In the genomic region with DNA sequence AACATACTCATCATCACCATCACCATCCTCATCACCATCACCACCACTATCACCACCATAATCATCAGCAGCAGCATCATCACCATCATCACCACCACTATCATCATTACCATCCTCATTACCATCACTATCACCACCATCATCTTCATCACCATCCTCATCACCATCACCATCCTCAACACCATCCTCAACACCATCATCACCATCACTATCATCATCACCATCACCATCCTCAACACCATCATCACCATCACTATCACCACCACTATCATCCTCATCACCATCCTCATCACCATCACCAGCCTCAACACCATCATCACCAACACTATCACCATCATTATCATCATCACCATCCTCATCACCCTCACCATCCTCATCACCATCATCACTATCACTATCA, we compare ENCODE assay signal across 16 cellular contexts. TPM values are rescaled to one million over a fixed set of nuclear protein-coding genes. Genes with fewer than 3 reads are reported as not detected.
DNase-seq lines count a peak whose midpoint lies in the region; ATAC-seq, FAIRE-seq and TF ChIP-seq lines count a peak whose summit lies in the region.
"Had no signal": no experiment of that assay in that cellular context is flagged by ENCODE, and none has a peak within 500 bp of the region (broad histone marks: within the 10 kb centered on the region; RNA-seq: fewer than 3 reads in every experiment).

No MANE protein-coding gene starts in this region.

- peaks cover 12% of the 10 kb centered on the region for H3K27me3 Mint-ChIP-seq in astrocyte (ENCODE audit: low read depth, unreplicated experiment)
- H3K27me3 Mint-ChIP-seq: CD4-positive, alpha-beta memory T cell had no signal

- H3K4me3 ChIP-seq in HEK293 (ENCODE audit: low read depth, low read length) (no peak overlapping the region), astrocyte (ENCODE audit: insufficient read depth, low read depth, low read length) (no peak overlapping the region), H1 (ENCODE audit: extremely low read depth in 1 of 4, insufficient read depth in 2 of 4, low read depth in 3 of 4, low read length in 4 of 4) (no peak overlapping the region), upper lobe of right lung (no peak overlapping the region)
- H3K4me3 ChIP-seq: BLaER1, GM23338, HAP-1 had no signal

- H3K27me3 ChIP-seq in astrocyte (ENCODE audit: insufficient read depth, low read length) (peaks cover 2% of the 10 kb centered on the region), H1 (replicated peaks in 1 of 4; ENCODE audit: control insufficient read depth in 3 of 4, extremely low read depth in 1 of 4, insufficient read depth in 3 of 4, low read length in 3 of 4) (no peaks in the 10 kb centered on the region), upper lobe of right lung (no peaks in the 10 kb centered on the region)
- H3K27me3 ChIP-seq: BLaER1 had no signal

- TF ChIP-seq RAD21 in H1 (IDR thresholded peaks at IDR 0.05 in 1 of 2, conservative IDR thresholded peaks at IDR 0.05 in 1 of 2; ENCODE audit: low read depth in 2 of 2, low read length in 2 of 2), result no peak

- ATAC-seq in upper lobe of right lung, result no peak
- ATAC-seq: GM23338 had no signal

- H3K4me1 Mint-ChIP-seq in astrocyte (ENCODE audit: low read depth, unreplicated experiment), result peaks cover 3% of the 10 kb centered on the region

- POLR2A ChIA-PET in HEK293 (lab: Yijun Ruan, JAX), result no interaction called here
- POLR2A ChIA-PET in H1 (lab: Charles Lee; ENCODE audit: partially characterized antibody), result no interaction called here

- peaks cover 2% of the 10 kb centered on the region for H3K9me3 Mint-ChIP-seq in astrocyte (ENCODE audit: unreplicated experiment)
- H3K9me3 Mint-ChIP-seq: CD14-positive monocyte, HFFc6 had no signal

- no peak overlapping the region for H4K5ac ChIP-seq in H1 (ENCODE audit: insufficient read length, low read depth, low read length)

- H3K23me2 ChIP-seq in H1 (ENCODE audit: low read depth, low read length), result peaks cover 8% of the 10 kb centered on the region; the same call in 1 of the 2 replicates

- intact Hi-C loops in upper lobe of right lung (cut with DNase I), result no loop called here

- H3K9ac ChIP-seq in astrocyte (ENCODE audit: low read length) (no peak overlapping the region), H1 (replicated peaks in 1 of 4; ENCODE audit: extremely low read depth in 1 of 4, low read depth in 3 of 4, low read length in 3 of 4) (no peak overlapping the region)
- H3K9ac ChIP-seq: BLaER1 had no signal

- H3K4me1 ChIP-seq in HEK293 (ENCODE audit: control insufficient read depth, insufficient read depth, low read length), result no peaks in the 10 kb centered on the region
- peaks cover 10% of the 10 kb centered on the region for H3K4me1 ChIP-seq in astrocyte (ENCODE audit: insufficient read depth, low read length)
- peaks cover 0 to 7% (median 4%) of the 10 kb centered on the region in 4 experiments; a peak in 6 of 7 replicates for H3K4me1 ChIP-seq in H1 (replicated peaks in 1 of 4; ENCODE audit: control insufficient read depth in 3 of 4, insufficient read depth in 4 of 4, low read length in 3 of 4)
- H3K4me1 ChIP-seq in upper lobe of right lung, result peaks cover 11% of the 10 kb centered on the region
- H3K4me1 ChIP-seq: HAP-1 had no signal

- H2BK20ac ChIP-seq in H1 (ENCODE audit: low read length), result no peak overlapping the region

- H3K36me3 ChIP-seq in HEK293 (ENCODE audit: control insufficient read depth in 2 of 2, insufficient read depth in 1 of 2, low read length in 2 of 2), result no peaks in the 10 kb centered on the region
- no peaks in the 10 kb centered on the region for H3K36me3 ChIP-seq in astrocyte (ENCODE audit: insufficient read depth, low read length)
- H3K36me3 ChIP-seq in H1 (ENCODE audit: control insufficient read depth in 2 of 4, insufficient read depth in 4 of 4, low read length in 3 of 4), result no peaks in the 10 kb centered on the region
- no peaks in the 10 kb centered on the region for H3K36me3 ChIP-seq in upper lobe of right lung
- H3K36me3 ChIP-seq: HAP-1 had no signal

- FAIRE-seq in D721Med (lab: Jason Lieb, UNC) (peak; percentile 51), astrocyte (lab: Jason Lieb, UNC) (peak; percentile 50), H1 (lab: Jason Lieb, UNC) (no peak)
- FAIRE-seq: GM12892 had no signal

- H3K23ac ChIP-seq in H1 (ENCODE audit: insufficient read length), result no peak overlapping the region

- H2BK15ac ChIP-seq in H1 (ENCODE audit: low read length), result no peak overlapping the region

- H3K9me3 ChIP-seq in HEK293 (ENCODE audit: control insufficient read depth, insufficient read depth, low read depth, low read length), result no peaks in the 10 kb centered on the region
- no peaks in the 10 kb centered on the region for H3K9me3 ChIP-seq in astrocyte (ENCODE audit: insufficient read depth, low read depth, low read length)
- 0 out of 4 replicates have a peak, but pooled peaks cover 0 to 3% of the 10 kb centered on the region in 2 experiments for H3K9me3 ChIP-seq in H1 (ENCODE audit: insufficient read depth in 2 of 2, low read depth in 1 of 2, low read length in 1 of 2)
- no peaks in the 10 kb centered on the region for H3K9me3 ChIP-seq in upper lobe of right lung
- H3K9me3 ChIP-seq: HAP-1 had no signal

- TF ChIP-seq POLR2A in H1 (IDR thresholded peaks at IDR 0.05; ENCODE audit: control extremely low read depth in 1 of 2, low read depth in 2 of 2, low read length in 2 of 2), result no peak

- H2AK5ac ChIP-seq in H1 (ENCODE audit: low read depth, low read length), result peak overlapping the region; percentile 32; the same call in 1 of the 2 replicates

- CTCF ChIA-PET in HEK293 (lab: Yijun Ruan, JAX), result interaction anchor here (2.3 kb wide), 1 partner anchor 13 kb away, joined by 14 read pairs; no protein-coding TSS in a partner anchor
- CTCF ChIA-PET in H1 (lab: Charles Lee; ENCODE audit: partially characterized antibody), result no interaction called here

- H3K27ac Mint-ChIP-seq in astrocyte (ENCODE audit: unreplicated experiment), result no peak overlapping the region
- H3K27ac Mint-ChIP-seq: CD14-positive monocyte; CD4-positive, alpha-beta memory T cell; GM23338; HFFc6 had no signal

- no peak overlapping the region for H3K4me3 Mint-ChIP-seq in astrocyte (ENCODE audit: unreplicated experiment)
- H3K4me3 Mint-ChIP-seq: CD14-positive monocyte; CD4-positive, alpha-beta memory T cell; GM23338; HFFc6 had no signal

- no peak overlapping the region for H2BK120ac ChIP-seq in H1 (replicated peaks; ENCODE audit: low read depth, low read length)

- H3K79me1 ChIP-seq in H1 (ENCODE audit: low read depth, low read length), result peaks cover 11% of the 10 kb centered on the region

- H3K18ac ChIP-seq in H1 (ENCODE audit: extremely low read depth, low read length), result no peak overlapping the region

- H3K79me2 ChIP-seq in astrocyte (ENCODE audit: insufficient read depth, low read length) (no peaks in the 10 kb centered on the region), H1 (ENCODE audit: control insufficient read depth in 1 of 2, insufficient read depth in 2 of 2, low read length in 2 of 2) (peaks cover 0 to 11% of the 10 kb centered on the region in 2 experiments)

- H4K20me1 ChIP-seq in astrocyte (ENCODE audit: insufficient read depth, low read length) (no peaks in the 10 kb centered on the region), H1 (replicated peaks in 1 of 2; ENCODE audit: control insufficient read depth in 1 of 2, insufficient read depth in 2 of 2, low read length in 2 of 2) (peaks cover 4 to 19% of the 10 kb centered on the region in 2 experiments)

- no peak overlapping the region for H3K27ac ChIP-seq in HEK293 (ENCODE audit: extremely low read depth, low read depth, low read length)
- H3K27ac ChIP-seq in astrocyte (ENCODE audit: low read depth, low read length), result no peak overlapping the region
- no peak overlapping the region for H3K27ac ChIP-seq in H1 (ENCODE audit: low read depth, low read length)
- H3K27ac ChIP-seq in upper lobe of right lung, result no peak overlapping the region
- H3K27ac ChIP-seq: BLaER1 had no signal

- H3K14ac ChIP-seq in H1 (ENCODE audit: insufficient read length), result no peak overlapping the region

- H3K4me2 ChIP-seq in astrocyte (ENCODE audit: low read length), result no peak overlapping the region
- H3K4me2 ChIP-seq in H1 (ENCODE audit: insufficient read depth in 1 of 2, low read depth in 2 of 2, low read length in 2 of 2), result no peak overlapping the region
- H3K4me2 ChIP-seq: BLaER1, GM23338 had no signal

- no peak for DNase-seq in D721Med (ENCODE audit: insufficient read length, low spot score)
- no peak for DNase-seq in astrocyte (ENCODE audit: low read depth)
- no peak for DNase-seq in H1 (ENCODE audit: low read depth in 1 of 2, low spot score in 2 of 2)
- no peak for DNase-seq in upper lobe of right lung
- no peak for DNase-seq in activated CD4-positive, alpha-beta T cell treated with anti-CD3 and anti-CD28 coated beads for 48 hours
- DNase-seq in GDM1 (lab: John Stamatoyannopoulos, UW), result no peak
- DNase-seq: 8988T; CD4-positive, alpha-beta memory T cell; DMS79 treated with DMSO at 0.1 percent for 48 hours; HFFc6 had no signal

- no peak overlapping the region for H2BK12ac ChIP-seq in H1 (ENCODE audit: low read depth, low read length)

- TF ChIP-seq CTCF in D721Med (IDR thresholded peaks at IDR 0.05; ENCODE audit: insufficient read depth, missing control alignments), result no peak
- no peak for TF ChIP-seq CTCF in HEK293 (tag by site-specific recombination; IDR thresholded peaks at IDR 0.05)
- TF ChIP-seq CTCF in astrocyte (IDR thresholded peaks at IDR 0.05; ENCODE audit: insufficient read depth, low read depth, low read length), result no peak
- no peak for TF ChIP-seq CTCF in H1 (IDR thresholded peaks at IDR 0.05; ENCODE audit: control extremely low read depth in 1 of 3, insufficient read depth in 1 of 3, low read depth in 1 of 3, low read length in 3 of 3)
- TF ChIP-seq CTCF in upper lobe of right lung (IDR thresholded peaks at IDR 0.05), result no peak

- no peak overlapping the region for H2BK5ac ChIP-seq in H1 (ENCODE audit: low read depth, low read length)

- no peak for TF ChIP-seq EP300 in H1 (IDR thresholded peaks at IDR 0.05; ENCODE audit: borderline replicate concordance in 1 of 2, low read depth in 2 of 2, low read length in 2 of 2)

- H4K91ac ChIP-seq in H1 (replicated peaks; ENCODE audit: insufficient read length, low read length), result no peak overlapping the region

- no peak overlapping the region for H4K8ac ChIP-seq in H1 (ENCODE audit: extremely low read depth, insufficient read depth, low read length)

- H3K36me3 Mint-ChIP-seq in astrocyte (ENCODE audit: low read depth, unreplicated experiment), result no peaks in the 10 kb centered on the region
- H3K36me3 Mint-ChIP-seq: CD14-positive monocyte; CD4-positive, alpha-beta memory T cell had no signal

- H2AFZ ChIP-seq in astrocyte (ENCODE audit: low read depth, low read length), result no peak overlapping the region
- no peak overlapping the region for H2AFZ ChIP-seq in H1 (ENCODE audit: low read length)
- H2AFZ ChIP-seq: GM23338 had no signal

- H3K56ac ChIP-seq in H1 (replicated peaks; ENCODE audit: insufficient read length, low read depth, low read length), result peak overlapping the region; percentile 97

- H3K4ac ChIP-seq in H1 (replicated peaks; ENCODE audit: insufficient read length, low read depth, low read length), result no peak overlapping the region

RNA-seq across cellular contexts. Expression of gene RTN4R, which starts 16.6 kb away (rescaled TPM):
- 1.9 and 2.9 TPM in 2 replicates for total RNA-seq in astrocyte
- total RNA-seq in H1 (2021; fragmentation: NEBNext Ultra II Directional; extraction: Animal tissue kit (Norgen Biotek cat#: 25700)), result 21.8 and 22.5 TPM in 2 replicates
- polyA plus RNA-seq in H1 (2011; rRNA removed), result 41.3 and 51.5 TPM in 2 replicates
- 24.6 TPM for polyA plus RNA-seq in H1 (2011; cell fraction: cytosol; rRNA removed)
- polyA plus RNA-seq in H1 (2011; cell fraction: nucleus; rRNA removed), result 24.0 TPM
- polyA plus RNA-seq in H1 (2012, experiment 1 of 2), result 11.0 to 25.6 TPM (median 23.1 TPM) in 4 replicates
- 19.1 TPM for polyA plus RNA-seq in H1 (2012, experiment 2 of 2)
- 30.2 TPM for polyA plus RNA-seq in H1 (2013, experiment 1 of 2)
- 29.2 TPM for polyA plus RNA-seq in H1 (2013, experiment 2 of 2)
- polyA minus RNA-seq in H1 (2011; rRNA and poly(A)+ RNA removed), result 10.5 and 13.6 TPM in 2 replicates
- 23.1 TPM for polyA minus RNA-seq in H1 (2011; cell fraction: cytosol; rRNA and poly(A)+ RNA removed)
- polyA minus RNA-seq in H1 (2011; cell fraction: nucleus; rRNA and poly(A)+ RNA removed), result 9.8 TPM
- 9.8 TPM for total RNA-seq in upper lobe of right lung
- polyA plus RNA-seq: CD14-positive monocyte had no signal
